In the genomic region with DNA sequence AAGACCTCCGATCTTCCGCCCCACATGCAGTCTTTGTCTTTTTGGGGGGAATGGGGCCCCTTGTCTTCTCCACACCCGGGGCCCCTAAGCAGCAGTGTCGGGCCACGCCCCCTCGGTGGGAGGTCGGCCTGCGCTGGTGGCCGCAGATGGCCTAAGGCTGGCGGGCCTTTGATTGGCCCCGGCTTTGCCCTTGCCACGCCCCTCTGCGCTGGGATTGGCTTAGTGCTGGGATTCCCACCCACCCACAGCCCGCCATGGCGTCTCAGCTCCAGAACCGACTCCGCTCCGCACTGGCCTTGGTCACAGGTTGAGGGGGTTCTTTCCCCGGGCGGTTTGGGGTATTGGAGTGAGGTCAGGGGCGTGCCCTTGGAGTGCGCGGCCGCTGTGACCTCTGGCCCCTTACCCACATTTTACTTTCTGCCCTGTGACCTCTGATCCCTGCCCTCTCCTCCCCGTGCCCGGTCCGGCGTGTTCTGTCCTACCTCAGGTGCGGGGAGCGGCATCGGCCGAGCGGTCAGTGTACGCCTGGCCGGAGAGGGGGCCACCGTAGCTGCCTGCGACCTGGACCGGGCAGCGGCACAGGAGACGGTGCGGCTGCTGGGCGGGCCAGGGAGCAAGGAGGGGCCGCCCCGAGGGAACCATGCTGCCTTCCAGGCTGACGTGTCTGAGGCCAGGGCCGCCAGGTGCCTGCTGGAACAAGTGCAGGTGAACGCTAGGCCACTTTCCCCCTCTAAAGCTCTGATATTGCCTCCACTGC, we compare ENCODE assay signal across 8 cellular contexts. TPM values are rescaled to one million over a fixed set of nuclear protein-coding genes. Genes with fewer than 3 reads are reported as not detected.
DNase-seq lines count a peak whose midpoint lies in the region; ATAC-seq and TF ChIP-seq lines count a peak whose summit lies in the region.

HSD17B8 (plus strand) TSS at position 241 of the 757 bp plus-strand sequence; CDS start at position 255, 14 bp downstream.

- TF ChIP-seq CTCF in HCT116 (IDR thresholded peaks at IDR 0.05 in 2 of 3, conservative IDR thresholded peaks at IDR 0.05 in 1 of 3; ENCODE audit: borderline replicate concordance in 1 of 3, insufficient read depth in 1 of 3, low read depth in 2 of 3, low read length in 2 of 3) = no peak
- no peak for TF ChIP-seq CTCF in heart left ventricle (IDR thresholded peaks at IDR 0.05)
- TF ChIP-seq CTCF in tibial artery (IDR thresholded peaks at IDR 0.05) = no peak

- RAD21 ChIA-PET in HCT116 (lab: Charles Lee; ENCODE audit: low non-redundant PET in 1 of 2, low total read pairs in 2 of 2, uncharacterized antibody in 2 of 2, unreplicated experiment in 2 of 2) = no interaction called here

- H3K9ac ChIP-seq in HCT116 (ENCODE audit: low read length) = peak within 1 kb of the TSS; percentile 96

- no peaks in the 10 kb centered on the region for H3K27me3 Mint-ChIP-seq in activated naive CD8-positive, alpha-beta T cell treated with anti-CD3 and anti-CD28 coated beads, Interleukin-2, amount 50 U/mL, for 24 hours

- peaks cover 73% of the 10 kb centered on the region for H3K4me1 Mint-ChIP-seq in activated naive CD8-positive, alpha-beta T cell treated with anti-CD3 and anti-CD28 coated beads, Interleukin-2, amount 50 U/mL, for 24 hours

- no peaks in the 10 kb centered on the region for H3K9me3 Mint-ChIP-seq in activated naive CD8-positive, alpha-beta T cell treated with anti-CD3 and anti-CD28 coated beads, Interleukin-2, amount 50 U/mL, for 24 hours

- TSS peak; percentile 1 for BruUV-seq in HCT116 (replicated peaks; lab: Mats Ljungman, UMichigan)

- H3K27ac Mint-ChIP-seq in activated naive CD8-positive, alpha-beta T cell treated with anti-CD3 and anti-CD28 coated beads, Interleukin-2, amount 50 U/mL, for 24 hours = peak within 1 kb of the TSS; percentile 95

- H3K4me3 ChIP-seq in HCT116 (replicated peaks in 1 of 2; ENCODE audit: low read depth in 1 of 2, low read length in 2 of 2) = peak within 1 kb of the TSS; percentile 81 to 95
- peak within 1 kb of the TSS; percentile 35 to 95 (median 68) for H3K4me3 ChIP-seq in heart left ventricle
- peak within 1 kb of the TSS; percentile 63 to 71 for H3K4me3 ChIP-seq in tibial artery

- H3K27me3 ChIP-seq in HCT116 (ENCODE audit: insufficient read depth, low read length) (no peaks in the 10 kb centered on the region), heart left ventricle (no peaks in the 10 kb centered on the region), tibial artery (no peaks in the 10 kb centered on the region)

- 1 to 2% (median 1%) methylated on average over 17 to 47 of the region's 47 CpGs for WGBS in heart left ventricle, 4 donors

- H3K9me3 ChIP-seq in HCT116 (ENCODE audit: control insufficient read depth in 1 of 2, insufficient read depth in 1 of 2, low read depth in 1 of 2, low read length in 2 of 2) = no peaks in the 10 kb centered on the region
- H3K9me3 ChIP-seq in heart left ventricle = no peaks in the 10 kb centered on the region
- no peaks in the 10 kb centered on the region for H3K9me3 ChIP-seq in tibial artery

- H3K79me2 ChIP-seq in HCT116 (ENCODE audit: insufficient read depth, low read length) = peaks cover 54% of the 10 kb centered on the region

- H3K36me3 ChIP-seq in HCT116 (ENCODE audit: control insufficient read depth in 1 of 2, insufficient read depth in 2 of 2, low read length in 2 of 2) (peaks cover 16 to 30% of the 10 kb centered on the region in 2 experiments; a peak in 3 of 4 replicates), heart left ventricle (peaks cover 0 to 30% (median 24%) of the 10 kb centered on the region in 9 donors), tibial artery (peaks cover 17 to 24% (median 23%) of the 10 kb centered on the region in 3 donors)

- H4K20me1 ChIP-seq in HCT116 (ENCODE audit: insufficient read depth) = no peaks in the 10 kb centered on the region

- ATAC-seq in HCT116 (peak; percentile 61), heart left ventricle (peak; percentile 72 to 81 (median 76))
- peak; percentile 50 for ATAC-seq in activated naive CD8-positive, alpha-beta T cell treated with anti-CD3 and anti-CD28 coated beads, Interleukin-2, amount 50 U/mL, for 24 hours

- no peak for TF ChIP-seq RAD21 in HCT116 (IDR thresholded peaks at IDR 0.05; ENCODE audit: low read depth)

- no peaks in the 10 kb centered on the region for H3K9me2 ChIP-seq in HCT116 (ENCODE audit: insufficient read depth)

- CTCF ChIA-PET in HCT116 (lab: Charles Lee) = interaction anchor here (0.9 to 2.0 kb wide), 3 partner anchors 44 to 93 kb away, joined by 3 to 10 read pairs (median 3); no protein-coding TSS in a partner anchor

- peak within 1 kb of the TSS; percentile 97 for H3K4me2 ChIP-seq in HCT116 (ENCODE audit: low read length)

- H3K27ac ChIP-seq in HCT116 (ENCODE audit: low read depth, low read length) (peak within 1 kb of the TSS; percentile 95), heart left ventricle (peak within 1 kb of the TSS in 11 of 12 donors; percentile 50 to 79 (median 68)), tibial artery (peak within 1 kb of the TSS; percentile 51 to 60)

- peaks cover 39 to 66% of the 10 kb centered on the region in 2 experiments for H3K4me1 ChIP-seq in HCT116 (ENCODE audit: control insufficient read depth in 1 of 2, insufficient read depth in 2 of 2, low read length in 2 of 2)
- peaks cover 10 to 59% (median 43%) of the 10 kb centered on the region in 12 donors for H3K4me1 ChIP-seq in heart left ventricle
- H3K4me1 ChIP-seq in tibial artery = peaks cover 0 to 59% (median 51%) of the 10 kb centered on the region in 4 donors

- DNase-seq in ELF-1 (ENCODE audit: low read depth, low spot score) = peak; percentile 94
- peak; percentile 82 for DNase-seq in HCT116 (ENCODE audit: low read depth, low spot score)
- peak; percentile 64 for DNase-seq in NCI-H128 (lab: John Stamatoyannopoulos, UW; ENCODE audit: unreplicated experiment)
- DNase-seq in T follicular helper cell (ENCODE audit: low read depth) = peak; percentile 83
- peak; percentile 97 for DNase-seq in activated naive CD8-positive, alpha-beta T cell treated with anti-CD3 and anti-CD28 coated beads, Interleukin-2, amount 50 U/mL, for 24 hours
- DNase-seq in heart left ventricle = peak; percentile 96 to 97 (median 96)
- peak; percentile 90 for DNase-seq in pons (ENCODE audit: low spot score)
- peak; percentile 95 to 96 for DNase-seq in tibial artery

- peaks cover 39% of the 10 kb centered on the region for H3K36me3 Mint-ChIP-seq in activated naive CD8-positive, alpha-beta T cell treated with anti-CD3 and anti-CD28 coated beads, Interleukin-2, amount 50 U/mL, for 24 hours (ENCODE audit: low read depth)

- H3K4me3 Mint-ChIP-seq in activated naive CD8-positive, alpha-beta T cell treated with anti-CD3 and anti-CD28 coated beads, Interleukin-2, amount 50 U/mL, for 24 hours = peak within 1 kb of the TSS; percentile 87

- TF ChIP-seq POLR2A in HCT116 (IDR thresholded peaks at IDR 0.05; ENCODE audit: borderline replicate concordance, extremely low read depth, insufficient read depth, insufficient read length) (peak; percentile 58), heart left ventricle (IDR thresholded peaks at IDR 0.05) (peak in 1 of 2 donors; percentile 45)

- POLR2A ChIA-PET in HCT116 (lab: Charles Lee) = interaction anchor here (0.9 kb wide), 1 partner anchor 45 kb away, joined by 4 read pairs; no protein-coding TSS in a partner anchor

- H2AFZ ChIP-seq in HCT116 (ENCODE audit: low read depth, low read length, poor library complexity, severe bottlenecking) = no peak within 1 kb of the TSS

- intact Hi-C loops in HCT116 (cut with micrococcal nuclease) (loop anchor here (2.0 to 10.0 kb wide), 2 partner anchors 44 to 210 kb away; partner anchors contain the start of genes CUTA and PHF1), heart left ventricle (cut with DNase I) (loop anchor here in 3 of 10 donors (5.0 to 10.0 kb wide), 3 partner anchors 43 to 1010 kb away; partner anchors contain the start of genes GPSM3 (in 1 of the 3), PBX2 (in 1 of the 3) and PHF1 (in 1 of the 3)), tibial artery (cut with DNase I; ENCODE audit: low total_unique reads) (loop anchor here (5.0 kb wide), 1 partner anchor 307 kb away; no protein-coding TSS in a partner anchor)

TF ChIP-seq in HCT116, 20 proteins besides CTCF, POLR2A, EP300 and RAD21:
- TF ChIP-seq YY1 (IDR thresholded peaks at IDR 0.05; ENCODE audit: extremely low read depth, insufficient replicate concordance, low read depth, low read length) = peak; percentile 87
- TF ChIP-seq POLR2AphosphoS5 (IDR thresholded peaks at IDR 0.05; ENCODE audit: low read depth, low read length) = peak; percentile 89
- TF ChIP-seq SP1 (IDR thresholded peaks at IDR 0.05; ENCODE audit: low read depth) = no peak
- no peak for TF ChIP-seq EZH2phosphoT487 (IDR thresholded peaks at IDR 0.05; ENCODE audit: borderline replicate concordance)
- peak; percentile 35 for TF ChIP-seq TCF7L2 (IDR thresholded peaks at IDR 0.05; ENCODE audit: borderline replicate concordance, extremely low read depth, insufficient read depth, insufficient read length)

RNA-seq across cellular contexts. Expression of gene HSD17B8, which starts in this region (rescaled TPM):
- total RNA-seq in HCT116 (2021; ENCODE audit: unreplicated experiment) = 22.0 TPM
- 29.2 and 33.9 TPM in 2 replicates for polyA plus RNA-seq in HCT116 (2012)
- total RNA-seq in heart left ventricle = 10 to 100 TPM; 15.8 to 31.7 (median 18.8) TPM
- polyA plus RNA-seq in heart left ventricle = 10 to 100 TPM; 16.7 to 17.9 TPM

Comparison
In these comparisons a context has a peak if more than half of its experiments do, and no peak if none do; other contexts are left out.
1. Peak in every context shown above with its lines: DNase-seq, ATAC-seq, H3K4me3 ChIP-seq and H3K27ac ChIP-seq.